ENCODE assay signal across 1 cellular context in genomic region chr3:169966086-169966950, GRCh38.
TF ChIP-seq lines count a peak whose summit lies in the region.

Gene SEC62, plus strand, starts transcription at chr3:169966807. Its CDS starts 16 bp downstream, at chr3:169966823.

TF ChIP-seq in HepG2, 621 proteins besides CTCF, POLR2A, EP300 and RAD21 (continued from another document and continues in another):
- no peak for TF ChIP-seq NCOR1 (IDR thresholded peaks at IDR 0.05; ENCODE audit: borderline replicate concordance, low read length)
- TF ChIP-seq ZFP91 (CRISPR knock-in tag; IDR thresholded peaks at IDR 0.05; ENCODE audit: borderline replicate concordance) = peak; percentile 79
- TF ChIP-seq ZNF879 (CRISPR knock-in tag; IDR thresholded peaks at IDR 0.05) = 0 out of 2 replicates have a peak, but pooled peaks have one; percentile 31
- no peak for TF ChIP-seq MXD1 (CRISPR knock-in tag; IDR thresholded peaks at IDR 0.05)
- TF ChIP-seq ZNF672 (CRISPR knock-in tag; IDR thresholded peaks at IDR 0.05) = no peak
- TF ChIP-seq FLYWCH1 (CRISPR knock-in tag; IDR thresholded peaks at IDR 0.05) = no peak
- peak; percentile 95 for TF ChIP-seq TEAD3 (CRISPR knock-in tag; optimal IDR thresholded peaks at IDR 0.05; ENCODE audit: borderline replicate concordance)
- peak; percentile 85 for TF ChIP-seq CREB1 (IDR thresholded peaks at IDR 0.05)
- TF ChIP-seq CREB1 (CRISPR knock-in tag; IDR thresholded peaks at IDR 0.05) = peak; percentile 95
- TF ChIP-seq ZNF451 (CRISPR knock-in tag; IDR thresholded peaks at IDR 0.05) = no peak; the same call in 1 of the 2 replicates
- no peak for TF ChIP-seq RELA (CRISPR knock-in tag; IDR thresholded peaks at IDR 0.05)
- no peak for TF ChIP-seq ARNT (IDR thresholded peaks at IDR 0.05)
- peak; percentile 95 for TF ChIP-seq NFKB2 (CRISPR knock-in tag; IDR thresholded peaks at IDR 0.05; ENCODE audit: borderline replicate concordance)
- no peak for TF ChIP-seq CREB3 (CRISPR knock-in tag; IDR thresholded peaks at IDR 0.05)
- TF ChIP-seq ZNF75D (CRISPR knock-in tag; IDR thresholded peaks at IDR 0.05; ENCODE audit: borderline replicate concordance) = no peak
- TF ChIP-seq ZNF292 (CRISPR knock-in tag; IDR thresholded peaks at IDR 0.05; ENCODE audit: borderline replicate concordance, low read depth) = peak; percentile 39; the same call in 1 of the 2 replicates
- peak; percentile 71 for TF ChIP-seq RXRA (CRISPR knock-in tag; IDR thresholded peaks at IDR 0.05)
- no peak for TF ChIP-seq ZNF7 (CRISPR knock-in tag; IDR thresholded peaks at IDR 0.05)
- TF ChIP-seq SOX6 (IDR thresholded peaks at IDR 0.05) = no peak
- peak; percentile 60 for TF ChIP-seq SOX6 (CRISPR knock-in tag; IDR thresholded peaks at IDR 0.05)
- TF ChIP-seq IRX3 (CRISPR knock-in tag; IDR thresholded peaks at IDR 0.05; ENCODE audit: borderline replicate concordance, low read depth) = peak; percentile 92
- TF ChIP-seq KIAA2018 (CRISPR knock-in tag; IDR thresholded peaks at IDR 0.05; ENCODE audit: borderline replicate concordance) = no peak; the same call in 1 of the 2 replicates
- TF ChIP-seq TARDBP (CRISPR knock-in tag; IDR thresholded peaks at IDR 0.05) = peak; percentile 93
- TF ChIP-seq ETV6 (CRISPR knock-in tag; conservative IDR thresholded peaks at IDR 0.05) = no peak; the same call in 1 of the 2 replicates
- TF ChIP-seq CBX1 (IDR thresholded peaks at IDR 0.05; ENCODE audit: low read depth) = no peak
- TF ChIP-seq ELF1 (CRISPR knock-in tag; IDR thresholded peaks at IDR 0.05) = peak; percentile 62; the same call in 1 of the 2 replicates
- TF ChIP-seq AKNA (CRISPR knock-in tag; IDR thresholded peaks at IDR 0.05; ENCODE audit: borderline replicate concordance) = no peak
- TF ChIP-seq MATR3 (CRISPR knock-in tag; IDR thresholded peaks at IDR 0.05) = no peak
- 0 out of 2 replicates have a peak, but pooled peaks have one; percentile 11 for TF ChIP-seq ZNF383 (CRISPR knock-in tag; IDR thresholded peaks at IDR 0.05; ENCODE audit: borderline replicate concordance)
- TF ChIP-seq CEBPB (IDR thresholded peaks at IDR 0.05; ENCODE audit: borderline replicate concordance, low read depth, low read length) = peak; percentile 71; the same call in 1 of the 2 replicates
- TF ChIP-seq AGO2 (optimal IDR thresholded peaks at IDR 0.05; ENCODE audit: low read depth, low read length) = no peak
- peak; percentile 71; the same call in 1 of the 2 replicates for TF ChIP-seq ZSCAN31 (CRISPR knock-in tag; IDR thresholded peaks at IDR 0.05; ENCODE audit: low read depth)
- no peak for TF ChIP-seq KLF9 (CRISPR knock-in tag; IDR thresholded peaks at IDR 0.05; ENCODE audit: low read depth)
- no peak for TF ChIP-seq ZNF234 (CRISPR knock-in tag; conservative IDR thresholded peaks at IDR 0.05)
- TF ChIP-seq ZXDC (CRISPR knock-in tag; IDR thresholded peaks at IDR 0.05) = 0 out of 2 replicates have a peak, but pooled peaks have one; percentile 8
- TF ChIP-seq RBM39 (IDR thresholded peaks at IDR 0.05; ENCODE audit: low read depth, low read length, poor library complexity, severe bottlenecking) = peak; percentile 96
- TF ChIP-seq HINFP (CRISPR knock-in tag; IDR thresholded peaks at IDR 0.05; ENCODE audit: low read depth) = no peak
- no peak for TF ChIP-seq RBM22 (optimal IDR thresholded peaks at IDR 0.05; ENCODE audit: low read length)
- peak; percentile 89 for TF ChIP-seq ATF2 (CRISPR knock-in tag; IDR thresholded peaks at IDR 0.05)
- TF ChIP-seq FIP1L1 (IDR thresholded peaks at IDR 0.05; ENCODE audit: borderline replicate concordance, insufficient read depth, low read depth, low read length) = no peak
